In the genomic region with DNA sequence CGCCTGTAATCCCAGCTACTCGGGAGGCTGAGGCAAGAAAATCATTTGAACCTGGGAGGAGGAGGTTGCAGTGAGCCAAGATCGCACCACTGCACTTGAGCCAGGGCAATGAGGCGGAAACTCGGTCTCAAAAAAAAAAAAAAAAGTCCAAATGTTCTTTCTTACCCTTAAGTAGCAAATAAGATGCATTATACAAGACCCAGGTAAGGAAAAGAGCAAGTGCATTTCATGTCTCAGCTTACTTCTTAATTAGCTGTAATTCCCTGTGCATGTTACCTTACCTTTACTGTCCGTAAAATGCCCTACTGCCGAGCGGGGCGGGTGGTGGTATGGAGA, we compare ENCODE assay signal across 8 cellular contexts. TPM values are rescaled to one million over a fixed set of nuclear protein-coding genes. Genes with fewer than 3 reads are reported as not detected.
DNase-seq lines count a peak whose midpoint lies in the region; ATAC-seq lines count a peak whose summit lies in the region.

No MANE protein-coding gene starts in this region.

- H3K27ac Mint-ChIP-seq in activated CD4-positive, alpha-beta T cell treated with anti-CD3 and anti-CD28 coated beads, Interleukin-2, amount 10 ng/mL, durations not matched to agents 7 days and 5 days = peak overlapping the region; percentile 88

- H3K27ac ChIP-seq in stomach smooth muscle (ENCODE audit: low read length) = no peak overlapping the region

- H3K36me3 Mint-ChIP-seq in activated CD4-positive, alpha-beta T cell treated with anti-CD3 and anti-CD28 coated beads, Interleukin-2, amount 10 ng/mL, durations not matched to agents 7 days and 5 days (ENCODE audit: low read depth) = peaks cover 30% of the 10 kb centered on the region

- H3K27me3 ChIP-seq in adipocyte (replicated peaks; ENCODE audit: control insufficient read depth, insufficient read depth, low read length) = no peaks in the 10 kb centered on the region
- no peaks in the 10 kb centered on the region for H3K27me3 ChIP-seq in stomach smooth muscle (ENCODE audit: control insufficient read depth in 1 of 2, insufficient read depth in 2 of 2, low read length in 2 of 2)

- DNase-seq in activated CD4-positive, alpha-beta T cell treated with anti-CD3 and anti-CD28 coated beads, Interleukin-2, amount 10 ng/mL, durations not matched to agents 7 days and 5 days = no peak
- DNase-seq in activated CD4-positive, alpha-beta T cell treated with anti-CD3 and anti-CD28 coated beads for 48 hours = no peak
- no peak for DNase-seq in adipocyte (ENCODE audit: low read depth)
- no peak for DNase-seq in left colon
- DNase-seq in stimulated activated naive CD4-positive, alpha-beta T cell (lab: John Stamatoyannopoulos, UW) = no peak
- no peak for DNase-seq in stimulated activated CD4-positive, alpha-beta T cell treated with anti-CD3 and anti-CD28 coated beads, Interleukin-15, amount 100 ng/mL, for 24 hours

- intact Hi-C loops in left colon (cut with DNase I, micrococcal nuclease) = no loop called here

- peak; percentile 7 for ATAC-seq in left colon
- ATAC-seq in GM21825 (IDR thresholded peaks at IDR 0.05; ENCODE audit: unreplicated experiment) = no peak

- POLR2A ChIA-PET in activated CD4-positive, alpha-beta T cell treated with anti-CD3 and anti-CD28 coated beads, Interleukin-2, amount 10 ng/mL, durations not matched to agents 7 days and 5 days (lab: Charles Lee) = no interaction called here

- H3K36me3 ChIP-seq in adipocyte (ENCODE audit: control insufficient read depth, insufficient read depth, low read length, severe bottlenecking) (no peaks in the 10 kb centered on the region), stomach smooth muscle (ENCODE audit: control insufficient read depth in 2 of 2, insufficient read depth in 2 of 2, low read length in 2 of 2) (no peaks in the 10 kb centered on the region)

- H3K9ac ChIP-seq in adipocyte (ENCODE audit: low read length) (no peak overlapping the region), stomach smooth muscle (ENCODE audit: low read length in 2 of 2) (peak overlapping the region in 1 of 2 donors; percentile 64)

- H3K4me3 ChIP-seq in adipocyte (ENCODE audit: low read length) (peak overlapping the region; percentile 69), stomach smooth muscle (ENCODE audit: low read length in 2 of 2) (peak overlapping the region; percentile 83 to 87)

- H3K4me3 Mint-ChIP-seq in activated CD4-positive, alpha-beta T cell treated with anti-CD3 and anti-CD28 coated beads, Interleukin-2, amount 10 ng/mL, durations not matched to agents 7 days and 5 days = peak overlapping the region; percentile 90

- H3K9me3 ChIP-seq in adipocyte (ENCODE audit: control insufficient read depth, low read length) = peaks cover 3% of the 10 kb centered on the region
- H3K9me3 ChIP-seq in stomach smooth muscle (ENCODE audit: control insufficient read depth in 2 of 2, low read length in 2 of 2) = no peaks in the 10 kb centered on the region

- H3K9me3 Mint-ChIP-seq in activated CD4-positive, alpha-beta T cell treated with anti-CD3 and anti-CD28 coated beads, Interleukin-2, amount 10 ng/mL, durations not matched to agents 7 days and 5 days = peaks cover 14% of the 10 kb centered on the region

- H3K4me1 Mint-ChIP-seq in activated CD4-positive, alpha-beta T cell treated with anti-CD3 and anti-CD28 coated beads, Interleukin-2, amount 10 ng/mL, durations not matched to agents 7 days and 5 days = peaks cover 41% of the 10 kb centered on the region

- H3K27me3 Mint-ChIP-seq in activated CD4-positive, alpha-beta T cell treated with anti-CD3 and anti-CD28 coated beads, Interleukin-2, amount 10 ng/mL, durations not matched to agents 7 days and 5 days = no peaks in the 10 kb centered on the region

- H3K4me1 ChIP-seq in adipocyte (ENCODE audit: control insufficient read depth, insufficient read depth, low read length) (no peaks in the 10 kb centered on the region), stomach smooth muscle (ENCODE audit: control insufficient read depth, insufficient read depth, low read length) (peaks cover 5% of the 10 kb centered on the region)

- CTCF ChIA-PET in activated CD4-positive, alpha-beta T cell treated with anti-CD3 and anti-CD28 coated beads, Interleukin-2, amount 10 ng/mL, durations not matched to agents 7 days and 5 days (lab: Charles Lee) = no interaction called here

RNA-seq across cellular contexts. Expression of a gene that starts 3.8 kb away (rescaled TPM):
- 1 to 10 TPM; 4.6 to 5.2 TPM for total RNA-seq in activated CD4-positive, alpha-beta T cell treated with anti-CD3 and anti-CD28 coated beads, Interleukin-2, amount 10 ng/mL, durations not matched to agents 7 days and 5 days
- total RNA-seq in left colon = 1 to 10 TPM; 3.1 TPM
